16 cellular contexts compared by ENCODE assay signal in the genomic region with DNA sequence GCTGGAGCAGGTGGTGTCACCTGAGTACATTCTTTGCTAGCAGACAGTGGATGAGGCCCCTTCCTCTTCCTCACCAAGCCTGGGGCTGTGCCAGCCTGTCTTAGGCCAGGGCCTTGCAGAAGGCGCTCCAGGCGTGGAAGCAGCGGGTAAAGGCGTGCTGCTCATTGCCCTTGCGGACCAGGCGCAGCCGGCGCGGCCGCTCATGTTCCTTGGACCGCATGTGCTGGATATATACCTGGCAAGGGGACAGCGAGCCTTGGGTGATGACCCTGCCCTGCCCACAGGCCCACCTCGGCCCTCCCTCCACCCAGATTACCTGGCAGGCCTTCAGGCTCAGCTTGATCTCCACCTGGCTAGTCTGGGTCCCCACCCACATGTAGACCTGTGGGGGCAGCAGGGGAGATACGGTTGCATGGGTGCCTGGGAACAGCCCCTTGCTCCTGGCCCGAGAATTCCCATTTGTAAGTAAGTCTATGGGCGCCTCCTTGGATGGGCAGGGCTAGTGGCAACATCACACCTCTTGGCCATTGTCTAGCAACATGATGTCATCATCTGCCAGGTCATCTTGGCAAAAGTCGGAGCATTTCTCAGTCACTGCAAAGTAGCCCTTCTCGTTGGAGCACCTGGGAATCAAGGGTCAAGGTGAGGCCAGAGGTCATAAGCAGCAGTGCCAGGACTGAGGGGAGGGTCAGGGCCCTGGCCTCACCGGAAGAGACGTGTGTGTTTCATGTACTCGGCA. TPM values are rescaled to one million over a fixed set of nuclear protein-coding genes. Genes with fewer than 3 reads are reported as not detected.
DNase-seq lines count a peak whose midpoint lies in the region; ATAC-seq, FAIRE-seq and TF ChIP-seq lines count a peak whose summit lies in the region.
"Had no signal": no experiment of that assay in that cellular context is flagged by ENCODE, and none has a peak within 500 bp of the region (broad histone marks: within the 10 kb centered on the region; RNA-seq: fewer than 3 reads in every experiment).

No MANE protein-coding gene starts in this region.

- no peak overlapping the region for H3K9ac ChIP-seq in GM12878 (ENCODE audit: control insufficient read depth, insufficient read depth, low read length)
- H3K9ac ChIP-seq in neuronal stem cell (ENCODE audit: low read depth, low read length, poor library complexity): peak overlapping the region; percentile 68

- SMC1A ChIA-PET in GM12878 (lab: Charles Lee; ENCODE audit: uncharacterized antibody, unreplicated experiment): no interaction called here

- in situ Hi-C loops in GM12878 (cut with MboI): no loop called here

- H3K27ac ChIP-seq in GM12878 (ENCODE audit: control insufficient read depth, insufficient read depth) (no peak overlapping the region), neuronal stem cell (replicated peaks; ENCODE audit: low read length) (no peak overlapping the region), caudate nucleus (ENCODE audit: low read depth, low read length) (no peak overlapping the region)

- H3K79me1 ChIP-seq in neuronal stem cell (ENCODE audit: low read depth, low read length): peaks cover 11% of the 10 kb centered on the region

- peak overlapping the region; percentile 52 for H4K8ac ChIP-seq in neuronal stem cell (ENCODE audit: low read depth, low read length)

- no peaks in the 10 kb centered on the region for H3K4me1 ChIP-seq in GM12878 (ENCODE audit: control insufficient read depth, insufficient read depth, low read length)
- H3K4me1 ChIP-seq in neuronal stem cell (ENCODE audit: control insufficient read depth in 2 of 2, insufficient read depth in 1 of 2, low read depth in 1 of 2, low read length in 2 of 2): peaks cover 0 to 9% of the 10 kb centered on the region in 2 donors

- H4K91ac ChIP-seq in neuronal stem cell (ENCODE audit: low read depth, low read length, poor library complexity): no peak overlapping the region

- POLR2A ChIA-PET in GM12878 (lab: Charles Lee): no interaction called here

- H3K4me1 Mint-ChIP-seq in Calu3 (ENCODE audit: low read depth, unreplicated experiment) (no peaks in the 10 kb centered on the region), HFFc6 (ENCODE audit: low read depth) (peaks cover 15% of the 10 kb centered on the region)

- H3K27me3 Mint-ChIP-seq in Calu3 (ENCODE audit: unreplicated experiment): no peaks in the 10 kb centered on the region
- peaks cover 10% of the 10 kb centered on the region for H3K27me3 Mint-ChIP-seq in HFFc6 (ENCODE audit: insufficient read depth)
- H3K27me3 Mint-ChIP-seq: B cell, IgD-negative memory B cell had no signal

- no peak overlapping the region for H3K4me2 ChIP-seq in GM12878 (ENCODE audit: control insufficient read depth, insufficient read depth)
- H3K4me2 ChIP-seq in neuronal stem cell (ENCODE audit: insufficient read depth, low read length, poor library complexity, severe bottlenecking): no peak overlapping the region

- H3K9me3 Mint-ChIP-seq in Calu3 (ENCODE audit: low read depth, unreplicated experiment) (no peaks in the 10 kb centered on the region), HFFc6 (no peaks in the 10 kb centered on the region)
- H3K9me3 Mint-ChIP-seq: IgD-negative memory B cell had no signal

- no peak overlapping the region for H3K4ac ChIP-seq in neuronal stem cell (ENCODE audit: low read length)

- no peak overlapping the region for H2BK5ac ChIP-seq in neuronal stem cell (ENCODE audit: low read length)

- H3K36me3 Mint-ChIP-seq in Calu3 (ENCODE audit: insufficient read depth, unreplicated experiment): peaks cover 36% of the 10 kb centered on the region
- peaks cover 22% of the 10 kb centered on the region for H3K36me3 Mint-ChIP-seq in HFFc6 (ENCODE audit: low read depth)

- H3K9me3 ChIP-seq in GM12878 (replicated peaks; ENCODE audit: control insufficient read depth, insufficient read depth, low read length) (no peaks in the 10 kb centered on the region), neuronal stem cell (replicated peaks in 1 of 2; ENCODE audit: control insufficient read depth in 2 of 2, insufficient read depth in 1 of 2, low read depth in 1 of 2, low read length in 2 of 2) (peaks cover 0 to 3% of the 10 kb centered on the region in 2 donors)

- H2AK5ac ChIP-seq in neuronal stem cell (ENCODE audit: low read depth, low read length): no peak overlapping the region

- no peak for TF ChIP-seq POLR2A in GM12878 (IDR thresholded peaks at IDR 0.05; ENCODE audit: low read depth, low read length)

- CTCF ChIA-PET in Calu3 (lab: Charles Lee): no interaction called here
- CTCF ChIA-PET in GM12878 (lab: Yijun Ruan, JAX): no interaction called here

- no peak overlapping the region for H3K4me3 Mint-ChIP-seq in Calu3 (ENCODE audit: low read depth, unreplicated experiment)
- no peak overlapping the region for H3K4me3 Mint-ChIP-seq in HFFc6
- H3K4me3 Mint-ChIP-seq: B cell, IgD-negative memory B cell had no signal

- TF ChIP-seq CTCF in Calu3 (IDR thresholded peaks at IDR 0.05; ENCODE audit: unreplicated experiment) (no peak), HFFc6 (IDR thresholded peaks at IDR 0.05) (no peak), GM12878 (IDR thresholded peaks at IDR 0.05 in 2 of 3, conservative IDR thresholded peaks at IDR 0.05 in 1 of 3; ENCODE audit: control insufficient read depth in 2 of 3, extremely low read depth in 1 of 3, insufficient read depth in 1 of 3, low read depth in 3 of 3, low read length in 3 of 3) (no peak)

- H3K27ac Mint-ChIP-seq in Calu3 (ENCODE audit: unreplicated experiment): no peak overlapping the region
- peak overlapping the region; percentile 69 for H3K27ac Mint-ChIP-seq in HFFc6
- H3K27ac Mint-ChIP-seq: B cell had no signal

- H3K18ac ChIP-seq in neuronal stem cell (ENCODE audit: low read length): no peak overlapping the region

- no peak for TF ChIP-seq EP300 in GM12878 (IDR thresholded peaks at IDR 0.05; ENCODE audit: borderline replicate concordance in 1 of 2, control insufficient read depth in 1 of 2, low read depth in 2 of 2, low read length in 2 of 2)

- no peak for FAIRE-seq in GM12878 (lab: Jason Lieb, UNC)

- no peak for TF ChIP-seq RAD21 in GM12878 (IDR thresholded peaks at IDR 0.05; ENCODE audit: insufficient read depth, low read depth, low read length)

- H2BK15ac ChIP-seq in neuronal stem cell (ENCODE audit: low read length): no peak overlapping the region

- H3K4me3 ChIP-seq in GM12878 (no peak overlapping the region), neuronal stem cell (ENCODE audit: low read length in 2 of 2) (no peak overlapping the region)

- no peaks in the 10 kb centered on the region for H4K20me1 ChIP-seq in GM12878 (ENCODE audit: control insufficient read depth, insufficient read depth)

- DNase-seq in Calu3: no peak
- DNase-seq in HFFc6: no peak
- DNase-seq in GM12878 (ENCODE audit: low read depth, low spot score): no peak
- no peak for DNase-seq in neuronal stem cell (ENCODE audit: low spot score)
- DNase-seq in NCI-H2227 (lab: John Stamatoyannopoulos, UW; ENCODE audit: unreplicated experiment): no peak
- DNase-seq in caudate nucleus (lab: John Stamatoyannopoulos, UW): no peak
- DNase-seq: NCI-H1105, NCI-H2081, NCI-H2171 treated with DMSO at 0.1 percent for 48 hours, NCI-H446 treated with DMSO at 0.1 percent for 48 hours, NCI-H69, SIG-M5, T-helper 1 cell had no signal

- H2BK120ac ChIP-seq in neuronal stem cell (ENCODE audit: low read depth, low read length): no peak overlapping the region

- H3K36me3 ChIP-seq in GM12878 (ENCODE audit: control insufficient read depth in 2 of 2, insufficient read depth in 2 of 2, low read length in 1 of 2) (peaks cover 3 to 18% of the 10 kb centered on the region in 2 experiments; a peak in 3 of 4 replicates), neuronal stem cell (replicated peaks in 1 of 2; ENCODE audit: control insufficient read depth in 2 of 2, insufficient read depth in 2 of 2, low read length in 2 of 2) (peaks cover 69 to 89% of the 10 kb centered on the region in 2 donors)

- H2BK12ac ChIP-seq in neuronal stem cell (ENCODE audit: low read length): no peak overlapping the region

- no peak overlapping the region for H3K23ac ChIP-seq in neuronal stem cell (ENCODE audit: low read depth, low read length, poor library complexity)

- no peak overlapping the region for H2AFZ ChIP-seq in GM12878 (ENCODE audit: control insufficient read depth, low read depth, low read length)
- no peak overlapping the region for H2AFZ ChIP-seq in neuronal stem cell (ENCODE audit: low read length)

- RAD21 ChIA-PET in GM12878 (lab: Charles Lee; ENCODE audit: unreplicated experiment): no interaction called here

- TSS peak; percentile 69 for BruUV-seq in Calu3 (replicated peaks; lab: Mats Ljungman, UMichigan)
- TSS peak; percentile 81 for BruUV-seq in GM12878 (replicated peaks; lab: Mats Ljungman, UMichigan)

- H3K27me3 ChIP-seq in GM12878 (replicated peaks in 1 of 2; ENCODE audit: control insufficient read depth in 2 of 2, insufficient read depth in 2 of 2, low read length in 1 of 2): no peaks in the 10 kb centered on the region
- H3K27me3 ChIP-seq in neuronal stem cell (ENCODE audit: control insufficient read depth in 3 of 3, insufficient read depth in 3 of 3, low read depth in 1 of 3, low read length in 3 of 3): no peaks in the 10 kb centered on the region

- H3K79me2 ChIP-seq in GM12878 (ENCODE audit: control insufficient read depth, insufficient read depth, low read length): no peaks in the 10 kb centered on the region

- ATAC-seq in GM12878 (no peak), SK-N-SH treated with all-trans-retinoic acid at 6 μM for 48 hours (no peak)

- intact Hi-C loops in Calu3 (cut with micrococcal nuclease; ENCODE audit: unreplicated experiment) (no loop called here), GM12878 (cut with micrococcal nuclease; ENCODE audit: unreplicated experiment) (no loop called here)

- no peak overlapping the region for H3K14ac ChIP-seq in neuronal stem cell (ENCODE audit: low read length)

- 92% methylated on average over 21 of the region's 21 CpGs for WGBS in GM12878 (ENCODE audit: insufficient coverage, insufficient replicate concordance, low lambda C conversion rate, missing lambda C conversion rate)
- no CpG with 5 or more reads among the region's 21 CpGs for WGBS in neuronal stem cell (ENCODE audit: extremely low coverage in 2 of 2, insufficient read length in 2 of 2, insufficient replicate concordance in 1 of 2), 2 donors

RNA-seq across cellular contexts. Expression of gene FLII, which starts 13.3 kb away (rescaled TPM):
- total RNA-seq in Calu3 (2022) (281 and 298 TPM in 2 replicates), GM12878 (2014; rRNA removed) (109 and 118 TPM in 2 replicates), GM12878 (2014; rRNA removed; fragmentation: Illumina TruSeq; extraction: Trizol) (83.1 and 84.3 TPM in 2 replicates), GM12878 (2021) (169 and 182 TPM in 2 replicates)
- 100 to 1,000 TPM; 347 to 472 (median 438) TPM for total RNA-seq in HFFc6 (2021; fragmentation: NEBNext Ultra II Directional; extraction: Animal tissue kit (Norgen Biotek cat#: 25700))
- total RNA-seq in GM12878 (2013; cell fraction: nucleolus; rRNA removed): 93.7 and 103 TPM in 2 replicates
- polyA plus RNA-seq in GM12878 (2011; ENCODE audit: low read depth): 124 TPM
- polyA plus RNA-seq in GM12878 (2011; rRNA removed) (110 and 200 TPM in 2 replicates), GM12878 (2014; fragmentation: Illumina TruSeq; extraction: Trizol) (75.4 and 94.4 TPM in 2 replicates), GM12878 (2014; fragmentation: Nextera tagmentation; extraction: Ambion mirVana) (10 to 100 TPM; 22.2 to 33.0 TPM), GM12878 (2014; rRNA removed) (122 and 124 TPM in 2 replicates), GM12878 (2016; fragmentation: Nextera tagmentation; extraction: Ambion mirVana) (100 to 1,000 TPM; 128 to 139 TPM)
- 246 and 320 TPM in 2 replicates for polyA plus RNA-seq in GM12878 (2011; cell fraction: cytosol; rRNA removed)
- 551 and 585 TPM in 2 replicates for polyA plus RNA-seq in GM12878 (2011; cell fraction: nucleus; rRNA removed)
- 116 and 131 TPM in 2 replicates for polyA plus RNA-seq in GM12878 (2012)
- polyA minus RNA-seq in GM12878 (2011; rRNA and poly(A)+ RNA removed): 230 and 280 TPM in 2 replicates
- 123 and 124 TPM in 2 replicates for polyA minus RNA-seq in GM12878 (2011; cell fraction: cytosol; rRNA and poly(A)+ RNA removed)
- polyA minus RNA-seq in GM12878 (2011; cell fraction: nucleus; rRNA and poly(A)+ RNA removed): 69.9 and 94.9 TPM in 2 replicates
- polyA plus RNA-seq in neuronal stem cell (2013, experiment 1 of 2): 127 TPM
- polyA plus RNA-seq in neuronal stem cell (2013, experiment 2 of 2): 124 TPM

RNA-seq across cellular contexts. Expression of gene MIEF2, which starts 15.3 kb away (rescaled TPM):
- total RNA-seq in Calu3 (2022) (13.3 and 14.7 TPM in 2 replicates), GM12878 (2014; rRNA removed) (6.6 and 7.3 TPM in 2 replicates), GM12878 (2014; rRNA removed; fragmentation: Illumina TruSeq; extraction: Trizol) (1.6 and 1.7 TPM in 2 replicates), GM12878 (2021) (8.3 and 8.4 TPM in 2 replicates)
- total RNA-seq in HFFc6 (2021; fragmentation: NEBNext Ultra II Directional; extraction: Animal tissue kit (Norgen Biotek cat#: 25700)): 10 to 100 TPM; 13.3 to 19.9 (median 16.6) TPM
- 27.7 and 31.4 TPM in 2 replicates for total RNA-seq in GM12878 (2013; cell fraction: nucleolus; rRNA removed)
- 1.2 TPM for polyA plus RNA-seq in GM12878 (2011; ENCODE audit: low read depth)
- polyA plus RNA-seq in GM12878 (2011; rRNA removed) (2.3 and 3.9 TPM in 2 replicates), GM12878 (2014; fragmentation: Illumina TruSeq; extraction: Trizol) (0.35 and 1.4 TPM in 2 replicates), GM12878 (2014; fragmentation: Nextera tagmentation; extraction: Ambion mirVana) (under 1 TPM; 0.16 to 0.42 TPM), GM12878 (2014; rRNA removed) (4.2 and 6.1 TPM in 2 replicates), GM12878 (2016; fragmentation: Nextera tagmentation; extraction: Ambion mirVana) (1 to 10 TPM; 7.1 to 9.2 TPM)
- 9.7 and 10.0 TPM in 2 replicates for polyA plus RNA-seq in GM12878 (2011; cell fraction: cytosol; rRNA removed)
- polyA plus RNA-seq in GM12878 (2011; cell fraction: nucleus; rRNA removed): 24.2 and 29.4 TPM in 2 replicates
- 6.0 and 9.4 TPM in 2 replicates for polyA plus RNA-seq in GM12878 (2012)
- 7.0 and 15.9 TPM in 2 replicates for polyA minus RNA-seq in GM12878 (2011; rRNA and poly(A)+ RNA removed)
- 3.1 and 3.6 TPM in 2 replicates for polyA minus RNA-seq in GM12878 (2011; cell fraction: cytosol; rRNA and poly(A)+ RNA removed)
- 15.2 and 20.4 TPM in 2 replicates for polyA minus RNA-seq in GM12878 (2011; cell fraction: nucleus; rRNA and poly(A)+ RNA removed)
- polyA plus RNA-seq in neuronal stem cell (2013, experiment 1 of 2): 4.4 TPM
- polyA plus RNA-seq in neuronal stem cell (2013, experiment 2 of 2): 4.6 TPM

RNA-seq across cellular contexts. Expression of gene LLGL1, which starts 19.8 kb away (rescaled TPM):
- total RNA-seq in Calu3 (2022) (10.0 and 10.7 TPM in 2 replicates), GM12878 (2014; rRNA removed) (5.9 and 7.8 TPM in 2 replicates), GM12878 (2014; rRNA removed; fragmentation: Illumina TruSeq; extraction: Trizol) (1.9 and 3.0 TPM in 2 replicates), GM12878 (2021) (8.8 and 9.2 TPM in 2 replicates)
- total RNA-seq in HFFc6 (2021; fragmentation: NEBNext Ultra II Directional; extraction: Animal tissue kit (Norgen Biotek cat#: 25700)): 10 to 100 TPM; 38.0 to 50.8 (median 41.0) TPM
- total RNA-seq in GM12878 (2013; cell fraction: nucleolus; rRNA removed): 3.1 and 3.5 TPM in 2 replicates
- polyA plus RNA-seq in GM12878 (2011; ENCODE audit: low read depth): 1.3 TPM
- polyA plus RNA-seq in GM12878 (2011; rRNA removed) (1.5 and 3.7 TPM in 2 replicates), GM12878 (2014; fragmentation: Illumina TruSeq; extraction: Trizol) (0.70 and 2.0 TPM in 2 replicates), GM12878 (2014; fragmentation: Nextera tagmentation; extraction: Ambion mirVana) (under 1 TPM; 0.02 TPM), GM12878 (2014; rRNA removed) (8.7 and 9.8 TPM in 2 replicates), GM12878 (2016; fragmentation: Nextera tagmentation; extraction: Ambion mirVana) (1 to 10 TPM in 1 of 2 experiments, under 1 TPM in 1; 0.82 to 1.3 TPM)
- polyA plus RNA-seq in GM12878 (2011; cell fraction: cytosol; rRNA removed): 6.0 and 9.3 TPM in 2 replicates
- polyA plus RNA-seq in GM12878 (2011; cell fraction: nucleus; rRNA removed): 6.7 and 10.5 TPM in 2 replicates
- polyA plus RNA-seq in GM12878 (2012): 2.8 and 3.0 TPM in 2 replicates
- 3.9 and 8.6 TPM in 2 replicates for polyA minus RNA-seq in GM12878 (2011; rRNA and poly(A)+ RNA removed)
- 3.6 and 4.1 TPM in 2 replicates for polyA minus RNA-seq in GM12878 (2011; cell fraction: cytosol; rRNA and poly(A)+ RNA removed)
- 1.9 and 3.4 TPM in 2 replicates for polyA minus RNA-seq in GM12878 (2011; cell fraction: nucleus; rRNA and poly(A)+ RNA removed)
- 72.8 TPM for polyA plus RNA-seq in neuronal stem cell (2013, experiment 1 of 2)
- 73.5 TPM for polyA plus RNA-seq in neuronal stem cell (2013, experiment 2 of 2)
